In the genomic region with DNA sequence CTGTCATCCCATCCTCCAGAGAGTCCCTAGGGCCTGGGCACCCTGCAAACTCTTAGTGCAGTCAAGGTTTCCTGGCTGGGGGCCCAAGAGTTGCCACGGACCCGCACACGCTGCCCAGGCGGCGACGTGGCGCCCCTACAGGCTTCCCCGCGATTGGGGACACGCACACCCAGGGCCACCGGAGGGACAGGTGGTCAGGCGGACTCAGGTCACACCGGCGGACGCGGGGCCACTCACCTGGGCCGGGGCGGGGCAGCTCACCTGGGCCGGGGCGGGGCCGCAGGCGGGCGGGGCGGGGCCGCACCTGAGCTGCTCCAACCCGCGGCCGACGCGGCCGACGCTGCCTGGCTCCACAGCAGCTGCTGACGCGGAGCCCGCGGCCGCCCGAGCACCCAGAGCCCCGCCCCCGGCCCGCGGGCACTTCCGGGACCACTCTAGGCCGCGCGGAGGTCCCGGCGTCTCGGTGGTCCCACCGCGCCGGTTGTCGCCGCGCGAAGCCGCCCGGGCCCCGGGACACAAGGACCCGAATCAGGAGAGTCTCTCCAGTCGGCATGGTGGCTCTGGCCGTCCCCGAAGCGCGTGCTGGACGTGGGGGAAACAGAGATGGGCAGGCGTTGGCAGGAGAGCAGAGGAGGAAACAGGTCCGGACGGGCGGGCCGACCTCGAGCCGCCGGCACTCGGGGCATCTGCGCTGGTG, we compare ENCODE assay signal across 8 cellular contexts. TPM values are rescaled to one million over a fixed set of nuclear protein-coding genes. Genes with fewer than 3 reads are reported as not detected.
DNase-seq lines count a peak whose midpoint lies in the region; ATAC-seq lines count a peak whose summit lies in the region.

A gene (minus strand): TSS at position 369 of the 697 bp plus-strand sequence. CDS start 5,972 bp downstream, outside the sequence.

- H3K4me3 Mint-ChIP-seq in activated CD4-positive, alpha-beta T cell treated with anti-CD3 and anti-CD28 coated beads for 36 hours = peak within 1 kb of the TSS; percentile 77

- H3K9me3 Mint-ChIP-seq in activated CD4-positive, alpha-beta T cell treated with anti-CD3 and anti-CD28 coated beads for 36 hours (ENCODE audit: low read depth) = no peaks in the 10 kb centered on the region

- POLR2A ChIA-PET in activated CD4-positive, alpha-beta T cell treated with anti-CD3 and anti-CD28 coated beads for 36 hours (lab: Charles Lee) = interaction anchor here (0.7 to 1.2 kb wide), 3 partner anchors 37 to 143 kb away, joined by 3 to 4 read pairs (median 3); a partner anchor contains a TSS

- ATAC-seq in HG03064 (IDR thresholded peaks at IDR 0.05; ENCODE audit: low read depth, unreplicated experiment) = peak; percentile 68
- ATAC-seq in activated CD4-positive, alpha-beta T cell treated with anti-CD3 and anti-CD28 coated beads for 36 hours = peak; percentile 99

- peak within 1 kb of the TSS; percentile 75 for H3K27ac ChIP-seq in cingulate gyrus (ENCODE audit: low read depth, low read length)

- CTCF ChIA-PET in activated CD4-positive, alpha-beta T cell treated with anti-CD3 and anti-CD28 coated beads for 36 hours (lab: Charles Lee) = no interaction called here

- peak within 1 kb of the TSS; percentile 56 for H3K27ac Mint-ChIP-seq in activated CD4-positive, alpha-beta T cell treated with anti-CD3 and anti-CD28 coated beads for 36 hours

- H3K27me3 Mint-ChIP-seq in activated CD4-positive, alpha-beta T cell treated with anti-CD3 and anti-CD28 coated beads for 36 hours = peaks cover 2% of the 10 kb centered on the region

- H3K4me1 Mint-ChIP-seq in activated CD4-positive, alpha-beta T cell treated with anti-CD3 and anti-CD28 coated beads for 36 hours = peaks cover 11% of the 10 kb centered on the region

- DNase-seq in SIG-M5 treated with dmso at 0.1 percent for 504 hours (lab: John Stamatoyannopoulos, UW; ENCODE audit: unreplicated experiment) = peak; percentile 71
- DNase-seq in SIG-M5 (lab: John Stamatoyannopoulos, UW) = no peak
- DNase-seq in NCI-H446 (lab: John Stamatoyannopoulos, UW) = peak; percentile 69 to 91
- peak; percentile 91 for DNase-seq in activated CD4-positive, alpha-beta T cell treated with anti-CD3 and anti-CD28 coated beads for 36 hours
- DNase-seq in left kidney (ENCODE audit: low read depth, low spot score) = peak; percentile 96
- DNase-seq in stimulated activated CD4-positive, alpha-beta T cell treated with anti-CD3 and anti-CD28 coated beads, Interleukin-2, amount 100 ng/mL, for 24 hours = peak; percentile 82 to 85

- peaks cover 5% of the 10 kb centered on the region for H3K36me3 Mint-ChIP-seq in activated CD4-positive, alpha-beta T cell treated with anti-CD3 and anti-CD28 coated beads for 36 hours (ENCODE audit: low read depth)

- intact Hi-C loops in activated CD4-positive, alpha-beta T cell treated with anti-CD3 and anti-CD28 coated beads for 36 hours (cut with DNase I, micrococcal nuclease) = loop anchor here (1.0 to 5.0 kb wide), 11 partner anchors 14 to 209 kb away; a partner anchor contains a TSS

RNA-seq across cellular contexts. Expression of the gene that starts here (rescaled TPM):
- 1 to 10 TPM; 1.6 to 1.7 TPM for total RNA-seq in activated CD4-positive, alpha-beta T cell treated with anti-CD3 and anti-CD28 coated beads for 36 hours
